In genomic region chr5:113043491-113043931, GRCh38 we compare ENCODE assay signal across 8 cellular contexts.
A peak's percentile ranks its signal among the peaks of the same experiment; 100 is the strongest.
DNase-seq lines count a peak whose midpoint lies in the region; ATAC-seq and TF ChIP-seq lines count a peak whose summit lies in the region.
"Had no signal": no experiment of that assay in that cellular context is flagged by ENCODE, and none has a peak within 500 bp of the region (broad histone marks: within the 10 kb centered on the region; RNA-seq: fewer than 3 reads in every experiment).

No MANE protein-coding gene starts in this region.

- no peaks in the 10 kb centered on the region for H4K20me1 ChIP-seq in GM23248 (ENCODE audit: insufficient read depth)

- H3K36me3 ChIP-seq in GM23248 (ENCODE audit: low read depth) (no peaks in the 10 kb centered on the region), skeletal muscle tissue (ENCODE audit: control insufficient read depth in 3 of 3, insufficient read depth in 3 of 3, low read length in 3 of 3) (peaks cover 0 to 18% (median 2%) of the 10 kb centered on the region in 3 donors)
- H3K36me3 ChIP-seq: neutrophil had no signal

- H3F3A ChIP-seq in GM23248 (ENCODE audit: insufficient read depth): no peaks in the 10 kb centered on the region

- H3K9me2 ChIP-seq in GM23248 (ENCODE audit: insufficient read depth): no peaks in the 10 kb centered on the region

- H3K9me3 Mint-ChIP-seq in effector memory CD8-positive, alpha-beta T cell: no peaks in the 10 kb centered on the region

- H3K9ac ChIP-seq in GM23248: no peak overlapping the region
- H3K9ac ChIP-seq in skeletal muscle tissue (ENCODE audit: low read depth in 1 of 3, low read length in 3 of 3): peak overlapping the region in 2 of 3 donors; percentile 28 to 33

- H3K36me3 Mint-ChIP-seq in effector memory CD8-positive, alpha-beta T cell (ENCODE audit: insufficient read depth): peaks cover 2% of the 10 kb centered on the region

- no peak overlapping the region for H3K27ac Mint-ChIP-seq in effector memory CD8-positive, alpha-beta T cell

- WGBS in GM23248 (ENCODE audit: low coverage in 1 of 2, low lambda C conversion rate in 2 of 2, missing lambda C conversion rate in 2 of 2), 2 experiments: 36 to 37% methylated on average over 14 to 16 of the region's 16 CpGs

- in situ Hi-C loops in GM23248 (cut with MboI): no loop called here

- peak; percentile 40 for DNase-seq in GM23248
- DNase-seq in OCI-M1 (lab: John Stamatoyannopoulos, UW): peak; percentile 17
- DNase-seq in foreskin fibroblast: peak in 1 of 2 donors; percentile 57
- no peak for DNase-seq in HCEC 1CT
- no peak for DNase-seq in effector memory CD8-positive, alpha-beta T cell

- no peak for ATAC-seq in effector memory CD8-positive, alpha-beta T cell (replicated peaks)
- ATAC-seq in HG03571 (IDR thresholded peaks at IDR 0.05; ENCODE audit: unreplicated experiment): no peak

- H3K27me3 ChIP-seq in GM23248 (replicated peaks; ENCODE audit: insufficient read depth) (no peaks in the 10 kb centered on the region), skeletal muscle tissue (ENCODE audit: control insufficient read depth in 3 of 3, insufficient read depth in 3 of 3, low read length in 3 of 3) (no peaks in the 10 kb centered on the region)

- H3K4me3 ChIP-seq in GM23248 (no peak overlapping the region), foreskin fibroblast (ENCODE audit: low read depth in 1 of 2, low read length in 2 of 2) (no peak overlapping the region), skeletal muscle tissue (ENCODE audit: low read length in 3 of 3) (peak overlapping the region in 1 of 3 donors; percentile 29)

- H2AFZ ChIP-seq in GM23248: no peak overlapping the region

- no peaks in the 10 kb centered on the region for H3K27me3 Mint-ChIP-seq in effector memory CD8-positive, alpha-beta T cell

- H3K4me3 Mint-ChIP-seq in effector memory CD8-positive, alpha-beta T cell: no peak overlapping the region

- H3K9me3 ChIP-seq in GM23248 (ENCODE audit: low read depth) (no peaks in the 10 kb centered on the region), skeletal muscle tissue (ENCODE audit: control insufficient read depth in 3 of 3, low read length in 3 of 3) (no peaks in the 10 kb centered on the region)
- H3K9me3 ChIP-seq: neutrophil had no signal

- TF ChIP-seq CTCF in foreskin fibroblast (IDR thresholded peaks at IDR 0.05; ENCODE audit: low read depth, low read length): peak; percentile 5

- H3K4me1 Mint-ChIP-seq in effector memory CD8-positive, alpha-beta T cell (ENCODE audit: low read depth in 2 of 2): no peaks in the 10 kb centered on the region

- no peak overlapping the region for H3K27ac ChIP-seq in GM23248
- H3K27ac ChIP-seq in skeletal muscle tissue (ENCODE audit: low read depth, low read length): no peak overlapping the region
- H3K27ac ChIP-seq: neutrophil had no signal

- H3K4me1 ChIP-seq in GM23248 (ENCODE audit: insufficient read depth) (peaks cover 17% of the 10 kb centered on the region), skeletal muscle tissue (ENCODE audit: control insufficient read depth in 3 of 3, insufficient read depth in 3 of 3, low read length in 3 of 3) (peaks cover 0 to 13% (median 8%) of the 10 kb centered on the region in 3 donors)

- H3K79me2 ChIP-seq in GM23248 (ENCODE audit: insufficient read depth): no peaks in the 10 kb centered on the region

- no peak overlapping the region for H3K4me2 ChIP-seq in GM23248 (ENCODE audit: unreplicated experiment)

Comparison
In these comparisons a context has a peak if more than half of its experiments do, and no peak if none do; other contexts are left out.
1. DNase-seq: peak in GM23248 (single experiment) and OCI-M1 (single experiment); none in HCEC 1CT (single experiment) and effector memory CD8-positive, alpha-beta T cell (0 of 3).